2 cellular contexts compared by ENCODE assay signal in genomic region chr7:135160858-135161653, GRCh38.
TF ChIP-seq lines count a peak whose summit lies in the region.

No MANE protein-coding gene starts in this region.

TF ChIP-seq in A549, 52 proteins besides CTCF, POLR2A, EP300 and RAD21:
- peak; percentile 40 for TF ChIP-seq MAFK (IDR thresholded peaks at IDR 0.05; ENCODE audit: partially characterized antibody)
- TF ChIP-seq REST (IDR thresholded peaks at IDR 0.05), result 0 out of 2 replicates have a peak, but pooled peaks have one; percentile 1
- no peak for TF ChIP-seq ATOH8 (CRISPR knock-in tag; IDR thresholded peaks at IDR 0.05; ENCODE audit: low read depth)

TF ChIP-seq in HepG2, 621 proteins besides CTCF, POLR2A, EP300 and RAD21:
- TF ChIP-seq MAFK (conservative IDR thresholded peaks at IDR 0.05 in 1 of 2, IDR thresholded peaks at IDR 0.05 in 1 of 2; ENCODE audit: low read length in 2 of 2), result 0 out of 4 replicates have a peak, but pooled peaks have one; percentile 32 to 38
- peak; percentile 41; the same call in 1 of the 2 replicates for TF ChIP-seq MAFF (IDR thresholded peaks at IDR 0.05; ENCODE audit: low read depth, low read length)
- TF ChIP-seq KIAA2018 (CRISPR knock-in tag; IDR thresholded peaks at IDR 0.05; ENCODE audit: borderline replicate concordance), result no peak
